26 cellular contexts compared by ENCODE assay signal in the genomic region with DNA sequence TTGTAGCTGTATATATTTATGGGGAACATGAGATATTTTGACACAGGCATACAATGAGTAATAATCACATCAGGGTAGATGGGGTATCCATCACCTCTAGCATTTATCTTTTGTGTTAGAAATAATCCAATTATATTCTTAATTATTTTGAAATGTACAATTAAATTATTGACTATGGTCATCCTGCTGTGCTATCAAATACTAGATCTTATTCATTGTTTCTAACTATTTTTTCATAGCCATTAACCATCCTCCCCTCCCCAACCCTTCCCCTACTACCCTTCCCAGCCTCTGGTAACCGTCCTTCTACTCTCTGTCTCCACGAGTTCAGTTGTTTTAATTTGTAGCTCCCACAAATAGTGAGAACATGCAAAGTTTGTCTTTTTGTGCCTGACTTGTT. TPM values are rescaled to one million over a fixed set of nuclear protein-coding genes. Genes with fewer than 3 reads are reported as not detected.
A peak's percentile ranks its signal among the peaks of the same experiment; 100 is the strongest.
DNase-seq lines count a peak whose midpoint lies in the region; ATAC-seq, FAIRE-seq and TF ChIP-seq lines count a peak whose summit lies in the region.
"Had no signal": no experiment of that assay in that cellular context is flagged by ENCODE, and none has a peak within 500 bp of the region (broad histone marks: within the 10 kb centered on the region; RNA-seq: fewer than 3 reads in every experiment).

No MANE protein-coding gene starts in this region.

- no peak overlapping the region for H3K4me2 ChIP-seq in OCI-LY7 (ENCODE audit: low read length)
- H3K4me2 ChIP-seq: BLaER1 had no signal

- intact Hi-C loops in activated naive CD4-positive, alpha-beta T cell treated with anti-CD3 and anti-CD28 coated beads for 36 hours (cut with micrococcal nuclease): no loop called here
- intact Hi-C loops in OCI-LY7 (cut with micrococcal nuclease; ENCODE audit: unreplicated experiment): no loop called here

- H3K9me2 ChIP-seq in OCI-LY7 (ENCODE audit: insufficient read depth, low read length): no peaks in the 10 kb centered on the region

- no peak overlapping the region for H3K4me3 Mint-ChIP-seq in activated naive CD4-positive, alpha-beta T cell treated with anti-CD3 and anti-CD28 coated beads, Interleukin-2, amount 50 U/mL, for 24 hours
- H3K4me3 Mint-ChIP-seq in activated naive CD4-positive, alpha-beta T cell treated with anti-CD3 and anti-CD28 coated beads for 36 hours: no peak overlapping the region
- H3K4me3 Mint-ChIP-seq in central memory CD8-positive, alpha-beta T cell: no peak overlapping the region
- H3K4me3 Mint-ChIP-seq: CD14-positive monocyte; CD4-positive, alpha-beta memory T cell; CD4-positive, CD25-positive, alpha-beta regulatory T cell; CD8-positive, alpha-beta memory T cell had no signal

- no peak overlapping the region for H3K4me3 ChIP-seq in OCI-LY7 (ENCODE audit: low read depth, low read length, poor library complexity, severe bottlenecking)
- H3K4me3 ChIP-seq: BLaER1, GM12878 had no signal

- H3K27me3 Mint-ChIP-seq in activated naive CD4-positive, alpha-beta T cell treated with anti-CD3 and anti-CD28 coated beads, Interleukin-2, amount 50 U/mL, for 24 hours: no peaks in the 10 kb centered on the region
- no peaks in the 10 kb centered on the region for H3K27me3 Mint-ChIP-seq in activated naive CD4-positive, alpha-beta T cell treated with anti-CD3 and anti-CD28 coated beads for 36 hours (ENCODE audit: low read depth)
- no peaks in the 10 kb centered on the region for H3K27me3 Mint-ChIP-seq in central memory CD8-positive, alpha-beta T cell
- H3K27me3 Mint-ChIP-seq: CD4-positive, alpha-beta memory T cell; CD4-positive, CD25-positive, alpha-beta regulatory T cell; CD8-positive, alpha-beta memory T cell had no signal

- TF ChIP-seq CTCF in 22Rv1 (IDR thresholded peaks at IDR 0.05): no peak
- TF ChIP-seq CTCF in OCI-LY7 (conservative IDR thresholded peaks at IDR 0.05; ENCODE audit: low read length): no peak

- H3K4me1 ChIP-seq in OCI-LY7 (ENCODE audit: insufficient read depth, low read length, poor library complexity, severe bottlenecking): no peaks in the 10 kb centered on the region
- H3K4me1 ChIP-seq: BLaER1 had no signal

- BruUV-seq in OCI-LY7 (replicated peaks; lab: Mats Ljungman, UMichigan): no TSS peak

- H3K36me3 ChIP-seq in OCI-LY7 (ENCODE audit: insufficient read depth, low read length): peaks cover 82% of the 10 kb centered on the region

- POLR2A ChIA-PET in OCI-LY7 (lab: Charles Lee): no interaction called here

- H4K20me1 ChIP-seq in OCI-LY7 (ENCODE audit: insufficient read depth, low read length): no peaks in the 10 kb centered on the region; the same call in 1 of the 2 replicates

- no peak overlapping the region for H2AFZ ChIP-seq in OCI-LY7 (ENCODE audit: low read length)

- FAIRE-seq in frontal cortex (lab: Jason Lieb, UNC): peak; percentile 23
- FAIRE-seq: GM12878 had no signal

- no peak for DNase-seq in activated naive CD4-positive, alpha-beta T cell treated with anti-CD3 and anti-CD28 coated beads for 36 hours
- no peak for DNase-seq in central memory CD8-positive, alpha-beta T cell (ENCODE audit: low spot score in 2 of 2)
- DNase-seq in frontal cortex (ENCODE audit: low spot score in 2 of 2) (no peak), epidermal melanocyte (ENCODE audit: insufficient read length, low spot score) (no peak), OCI-LY7 (ENCODE audit: low spot score) (no peak)
- DNase-seq: 8988T; ACHN; BE2C; C1 segment of cervical spinal cord; CD4-positive, alpha-beta memory T cell; CD4-positive, CD25-positive, alpha-beta regulatory T cell; CD8-positive, alpha-beta memory T cell; COR-L47; DMS 273 treated with DMSO at 0.1 percent for 48 hours; DMS153; DMS53; DMS79; DND-41; EL; GDM1 had no signal

- H3K36me3 Mint-ChIP-seq in activated naive CD4-positive, alpha-beta T cell treated with anti-CD3 and anti-CD28 coated beads, Interleukin-2, amount 50 U/mL, for 24 hours: peaks cover 20% of the 10 kb centered on the region
- peaks cover 29% of the 10 kb centered on the region for H3K36me3 Mint-ChIP-seq in activated naive CD4-positive, alpha-beta T cell treated with anti-CD3 and anti-CD28 coated beads for 36 hours (ENCODE audit: low read depth)
- peaks cover 37% of the 10 kb centered on the region for H3K36me3 Mint-ChIP-seq in central memory CD8-positive, alpha-beta T cell (ENCODE audit: insufficient read depth)

- peaks cover 11% of the 10 kb centered on the region; the same call in 1 of the 2 replicates for H3K79me2 ChIP-seq in OCI-LY7 (ENCODE audit: insufficient read depth, low read depth, low read length)

- H3K9me3 Mint-ChIP-seq in activated naive CD4-positive, alpha-beta T cell treated with anti-CD3 and anti-CD28 coated beads, Interleukin-2, amount 50 U/mL, for 24 hours: no peaks in the 10 kb centered on the region
- H3K9me3 Mint-ChIP-seq in activated naive CD4-positive, alpha-beta T cell treated with anti-CD3 and anti-CD28 coated beads for 36 hours: no peaks in the 10 kb centered on the region
- H3K9me3 Mint-ChIP-seq in central memory CD8-positive, alpha-beta T cell: no peaks in the 10 kb centered on the region
- H3K9me3 Mint-ChIP-seq: CD14-positive monocyte; CD4-positive, alpha-beta memory T cell; CD4-positive, CD25-positive, alpha-beta regulatory T cell; CD8-positive, alpha-beta memory T cell had no signal

- no peak for ATAC-seq in central memory CD8-positive, alpha-beta T cell (replicated peaks; ENCODE audit: extremely low read depth, poor library complexity, severe bottlenecking)
- ATAC-seq: GM12878 had no signal

- peak overlapping the region; percentile 73 for H3K27ac Mint-ChIP-seq in activated naive CD4-positive, alpha-beta T cell treated with anti-CD3 and anti-CD28 coated beads, Interleukin-2, amount 50 U/mL, for 24 hours
- no peak overlapping the region for H3K27ac Mint-ChIP-seq in activated naive CD4-positive, alpha-beta T cell treated with anti-CD3 and anti-CD28 coated beads for 36 hours
- peak overlapping the region; percentile 5 for H3K27ac Mint-ChIP-seq in central memory CD8-positive, alpha-beta T cell (ENCODE audit: low read depth)
- H3K27ac Mint-ChIP-seq: CD14-positive monocyte had no signal

- H3K27ac ChIP-seq in 22Rv1: 0 out of 2 replicates have a peak overlapping the region, but pooled peaks have one; percentile 7
- no peak overlapping the region for H3K27ac ChIP-seq in OCI-LY7 (ENCODE audit: low read depth, low read length, poor library complexity, severe bottlenecking)
- H3K27ac ChIP-seq: BLaER1 had no signal

- CTCF ChIA-PET in activated naive CD4-positive, alpha-beta T cell treated with anti-CD3 and anti-CD28 coated beads for 36 hours (lab: Charles Lee): no interaction called here
- CTCF ChIA-PET in OCI-LY7 (lab: Charles Lee; ENCODE audit: unreplicated experiment): no interaction called here

- H3K9me3 ChIP-seq in OCI-LY7 (ENCODE audit: low read length): no peaks in the 10 kb centered on the region
- H3K9me3 ChIP-seq: BE2C, BLaER1 had no signal

- H3K4me1 Mint-ChIP-seq in activated naive CD4-positive, alpha-beta T cell treated with anti-CD3 and anti-CD28 coated beads, Interleukin-2, amount 50 U/mL, for 24 hours: peaks cover 11% of the 10 kb centered on the region
- peaks cover 6% of the 10 kb centered on the region for H3K4me1 Mint-ChIP-seq in activated naive CD4-positive, alpha-beta T cell treated with anti-CD3 and anti-CD28 coated beads for 36 hours (ENCODE audit: low read depth)
- H3K4me1 Mint-ChIP-seq in central memory CD8-positive, alpha-beta T cell: peaks cover 13% of the 10 kb centered on the region
- H3K4me1 Mint-ChIP-seq: CD14-positive monocyte had no signal

RNA-seq across cellular contexts. Expression of a gene that starts 28.5 kb away (rescaled TPM):
- not detected for total RNA-seq in activated naive CD4-positive, alpha-beta T cell treated with anti-CD3 and anti-CD28 coated beads for 36 hours
- total RNA-seq in frontal cortex: not detected
- not detected in 2 replicates for total RNA-seq in OCI-LY7 (2014; rRNA removed; shearing (Covaris generic))
- total RNA-seq in OCI-LY7 (2022): not detected in 2 replicates
- total RNA-seq: CD4-positive, alpha-beta memory T cell; CD4-positive, CD25-positive, alpha-beta regulatory T cell; CD8-positive, alpha-beta memory T cell; G401; GM12878 had no signal
